8 cellular contexts compared by ENCODE assay signal in the genomic region with DNA sequence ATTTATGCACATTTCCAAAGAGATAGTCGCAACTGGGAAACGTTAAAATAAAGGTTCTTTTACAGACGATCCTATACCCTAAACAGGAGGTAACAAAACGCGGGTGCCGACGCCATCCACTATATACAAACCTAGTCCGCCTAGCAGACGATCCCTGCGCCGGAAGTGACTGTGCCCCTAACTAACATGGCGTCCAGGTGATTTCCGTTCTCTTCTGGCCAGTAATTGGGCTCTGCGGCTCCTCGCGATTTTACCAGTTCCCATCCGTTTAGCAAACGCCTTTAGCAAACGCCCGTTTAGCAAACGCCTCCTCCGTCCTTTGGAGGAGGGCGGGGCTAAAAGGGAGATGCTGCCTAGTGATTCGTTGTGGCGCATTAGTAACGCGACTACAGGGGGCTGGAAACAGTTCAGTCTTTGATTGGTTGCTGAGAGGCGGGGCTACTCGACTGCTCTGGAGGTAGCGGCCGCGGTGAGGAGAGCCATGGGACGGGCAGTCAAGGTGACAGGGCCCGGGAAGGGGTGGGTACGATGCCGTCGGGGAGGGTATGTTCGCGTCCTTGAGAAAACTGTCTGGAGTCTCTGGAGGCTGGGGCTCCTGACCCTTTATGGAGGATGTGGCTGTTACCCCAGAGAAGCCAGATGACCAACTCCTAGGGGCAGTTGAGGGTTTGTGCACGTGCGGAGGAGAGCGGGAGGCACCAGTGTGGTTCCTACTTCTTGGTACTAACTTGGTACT.
DNase-seq lines count a peak whose midpoint lies in the region; ATAC-seq lines count a peak whose summit lies in the region.

Gene LYRM7, plus strand, starts transcription at position 405 of the 736 bp plus-strand sequence. Its CDS starts 77 bp downstream, at position 482.

- peaks cover 9% of the 10 kb centered on the region for H3K36me3 Mint-ChIP-seq in central memory CD8-positive, alpha-beta T cell (ENCODE audit: insufficient read depth)

- DNase-seq in AG08396 (ENCODE audit: low spot score): peak; percentile 92
- DNase-seq in NCI-H345 treated with DMSO at 0.1 percent for 48 hours (lab: John Stamatoyannopoulos, UW; ENCODE audit: unreplicated experiment): peak; percentile 96
- DNase-seq in activated CD4-positive, CD25-positive, alpha-beta regulatory T cell (lab: John Stamatoyannopoulos, UW): peak; percentile 81 to 90 (median 86)
- DNase-seq in central memory CD8-positive, alpha-beta T cell (ENCODE audit: low spot score in 2 of 2): peak; percentile 83 to 95
- DNase-seq in iris pigment epithelial cell (ENCODE audit: low read depth): peak; percentile 100
- DNase-seq in stimulated activated CD4-positive, alpha-beta T cell treated with anti-CD3 and anti-CD28 coated beads, Interleukin-12 subunit alpha, Interleukin-12 subunit beta, amount 100 ng/mL, for 24 hours (ENCODE audit: low read depth in 2 of 2): peak; percentile 90 to 92

- H3K27me3 Mint-ChIP-seq in central memory CD8-positive, alpha-beta T cell: no peaks in the 10 kb centered on the region

- ATAC-seq in GM19023 (IDR thresholded peaks at IDR 0.05; ENCODE audit: unreplicated experiment) (peak; percentile 98), HG03280 (IDR thresholded peaks at IDR 0.05; ENCODE audit: unreplicated experiment) (peak; percentile 98)
- peak; percentile 97 for ATAC-seq in central memory CD8-positive, alpha-beta T cell (replicated peaks; ENCODE audit: extremely low read depth, poor library complexity, severe bottlenecking)

- H3K9me3 Mint-ChIP-seq in central memory CD8-positive, alpha-beta T cell: no peaks in the 10 kb centered on the region

- peak within 1 kb of the TSS; percentile 93 for H3K4me3 Mint-ChIP-seq in central memory CD8-positive, alpha-beta T cell

- H3K27ac Mint-ChIP-seq in central memory CD8-positive, alpha-beta T cell (ENCODE audit: low read depth): peak within 1 kb of the TSS; percentile 92

- peaks cover 46% of the 10 kb centered on the region for H3K4me1 Mint-ChIP-seq in central memory CD8-positive, alpha-beta T cell

Comparison
In these comparisons a context has a peak if more than half of its experiments do, and no peak if none do; other contexts are left out.
1. Peak in every context shown above with its lines: DNase-seq and ATAC-seq.